ENCODE assay signal across 8 cellular contexts in the genomic region with DNA sequence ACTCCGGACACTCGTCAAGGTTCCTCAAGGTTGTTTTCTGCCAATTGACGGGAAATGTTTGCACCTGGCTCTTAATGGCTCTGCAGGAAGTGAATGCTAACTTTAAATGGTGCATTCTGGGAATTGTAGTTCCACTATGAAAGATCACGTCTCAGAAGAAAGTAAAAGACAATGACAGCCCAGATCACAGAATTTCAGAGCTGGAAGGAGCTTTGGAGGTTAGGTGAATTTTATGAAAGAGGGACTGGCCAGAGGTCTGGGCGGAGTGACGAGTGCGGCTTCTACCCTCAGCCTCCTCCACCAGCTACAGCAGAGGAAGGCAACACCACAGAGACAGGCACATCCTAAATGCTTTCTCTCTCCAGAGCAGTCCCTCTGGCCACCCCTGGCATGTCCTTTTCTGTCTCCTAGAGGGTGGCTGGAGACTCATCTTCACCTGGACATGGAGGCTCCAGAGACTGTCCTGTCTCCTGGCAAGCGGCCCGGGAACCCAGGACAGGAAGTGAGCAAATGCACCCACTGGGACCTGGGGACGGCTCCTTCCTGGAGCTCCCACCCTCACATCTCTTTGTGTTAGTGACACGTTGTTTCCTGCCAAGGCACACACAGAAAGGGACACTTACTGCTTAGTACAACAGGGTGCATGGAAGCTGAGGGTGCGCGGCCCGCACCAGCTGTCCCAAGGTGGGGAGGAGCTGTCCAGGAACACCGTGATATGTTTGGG. TPM values are rescaled to one million over a fixed set of nuclear protein-coding genes. Genes with fewer than 3 reads are reported as not detected.
DNase-seq lines count a peak whose midpoint lies in the region; ATAC-seq and TF ChIP-seq lines count a peak whose summit lies in the region.

No MANE protein-coding gene starts in this region.

- no peaks in the 10 kb centered on the region for H3K9me3 Mint-ChIP-seq in T-helper 2 cell treated with Interferon-gamma antibody and Interleukin-4, amounts not matched to agents 5 μg/mL and 100 μg/mL, for 36 hours

- peak; percentile 22 for DNase-seq in ELF-1 (ENCODE audit: low read depth, low spot score)
- peak; percentile 37 for DNase-seq in T-helper 2 cell treated with Interferon-gamma antibody and Interleukin-4, amounts not matched to agents 5 μg/mL and 100 μg/mL, for 36 hours (ENCODE audit: low spot score)
- DNase-seq in epithelial cell of proximal tubule (ENCODE audit: low read depth), result no peak
- DNase-seq in retina, result peak; percentile 38
- no peak for DNase-seq in COLO829 (ENCODE audit: low spot score)
- no peak for DNase-seq in NCI-H2107 (lab: John Stamatoyannopoulos, UW)

- H3K4me1 Mint-ChIP-seq in T-helper 2 cell treated with Interferon-gamma antibody and Interleukin-4, amounts not matched to agents 5 μg/mL and 100 μg/mL, for 36 hours (ENCODE audit: low read depth), result peaks cover 20% of the 10 kb centered on the region

- peak overlapping the region; percentile 99 for H3K27ac Mint-ChIP-seq in T-helper 2 cell treated with Interferon-gamma antibody and Interleukin-4, amounts not matched to agents 5 μg/mL and 100 μg/mL, for 36 hours

- peaks cover 24% of the 10 kb centered on the region for H3K36me3 Mint-ChIP-seq in T-helper 2 cell treated with Interferon-gamma antibody and Interleukin-4, amounts not matched to agents 5 μg/mL and 100 μg/mL, for 36 hours (ENCODE audit: low read depth)

- no peak for TF ChIP-seq CTCF in epithelial cell of proximal tubule (conservative IDR thresholded peaks at IDR 0.05; ENCODE audit: low read depth, low read length)

- peak overlapping the region; percentile 55 for H3K4me3 ChIP-seq in epithelial cell of proximal tubule (ENCODE audit: low read depth, low read length)

- H3K27me3 Mint-ChIP-seq in T-helper 2 cell treated with Interferon-gamma antibody and Interleukin-4, amounts not matched to agents 5 μg/mL and 100 μg/mL, for 36 hours (ENCODE audit: low read depth), result no peaks in the 10 kb centered on the region

- ATAC-seq in HG02938 (IDR thresholded peaks at IDR 0.05; ENCODE audit: unreplicated experiment), result peak; percentile 80
- ATAC-seq in GM21360 (IDR thresholded peaks at IDR 0.05; ENCODE audit: unreplicated experiment), result no peak

- H3K4me3 Mint-ChIP-seq in T-helper 2 cell treated with Interferon-gamma antibody and Interleukin-4, amounts not matched to agents 5 μg/mL and 100 μg/mL, for 36 hours, result peak overlapping the region; percentile 89

RNA-seq across cellular contexts. Expression of a gene that starts 19.4 kb away (rescaled TPM):
- total RNA-seq in epithelial cell of proximal tubule, result 42.4 and 73.8 TPM in 2 replicates

RNA-seq across cellular contexts. Expression of a gene that starts 19.9 kb away (rescaled TPM):
- 58.6 and 72.5 TPM in 2 replicates for total RNA-seq in epithelial cell of proximal tubule

RNA-seq across cellular contexts. Expression of a gene that starts 59.0 kb away (rescaled TPM):
- 76.7 and 83.3 TPM in 2 replicates for total RNA-seq in epithelial cell of proximal tubule

Comparison
In these comparisons a context has a peak if more than half of its experiments do, and no peak if none do; other contexts are left out.
1. DNase-seq: peak in ELF-1 (single experiment), T-helper 2 cell treated with Interferon-gamma antibody and Interleukin-4, amounts not matched to agents 5 μg/mL and 100 μg/mL, for 36 hours (single experiment) and retina (single experiment); none in epithelial cell of proximal tubule (single experiment), COLO829 (single experiment) and NCI-H2107 (single experiment).